ENCODE assay signal across 8 cellular contexts in genomic region chr17:73232587-73233373, GRCh38. TPM values are rescaled to one million over a fixed set of nuclear protein-coding genes. Genes with fewer than 3 reads are reported as not detected.
A peak's percentile ranks its signal among the peaks of the same experiment; 100 is the strongest.
DNase-seq lines count a peak whose midpoint lies in the region; ATAC-seq and TF ChIP-seq lines count a peak whose summit lies in the region.

No MANE protein-coding gene starts in this region.

- H3K9me3 Mint-ChIP-seq in activated T-cell treated with anti-CD3 and anti-CD28 coated beads, Interleukin-2, amount 50 U/mL, for 72 hours: no peaks in the 10 kb centered on the region

- peak overlapping the region; percentile 98 for H3K27ac Mint-ChIP-seq in activated T-cell treated with anti-CD3 and anti-CD28 coated beads, Interleukin-2, amount 50 U/mL, for 72 hours

- peak overlapping the region; percentile 86 to 93 for H3K4me3 Mint-ChIP-seq in activated T-cell treated with anti-CD3 and anti-CD28 coated beads, Interleukin-2, amount 50 U/mL, for 72 hours

- H3K27me3 Mint-ChIP-seq in activated T-cell treated with anti-CD3 and anti-CD28 coated beads, Interleukin-2, amount 50 U/mL, for 72 hours (ENCODE audit: low read depth): no peaks in the 10 kb centered on the region

- ATAC-seq in activated T-cell treated with anti-CD3 and anti-CD28 coated beads, Interleukin-2, amount 50 U/mL, for 72 hours (replicated peaks in 1 of 2): peak; percentile 50 to 52
- ATAC-seq in omental fat pad (ENCODE audit: low FRiP score): peak; percentile 22

- peaks cover 8 to 13% of the 10 kb centered on the region in 2 donors for H3K36me3 Mint-ChIP-seq in activated T-cell treated with anti-CD3 and anti-CD28 coated beads, Interleukin-2, amount 50 U/mL, for 72 hours (ENCODE audit: insufficient read depth in 2 of 2)

- no peak for TF ChIP-seq CTCF in omental fat pad (IDR thresholded peaks at IDR 0.05)

- peaks cover 62% of the 10 kb centered on the region for H3K4me1 Mint-ChIP-seq in activated T-cell treated with anti-CD3 and anti-CD28 coated beads, Interleukin-2, amount 50 U/mL, for 72 hours (ENCODE audit: low read depth)

- peak; percentile 65 to 75 for DNase-seq in NCI-H524 (lab: John Stamatoyannopoulos, UW)
- no peak for DNase-seq in NCI-H524 treated with DMSO at 0.1 percent for 48 hours (lab: John Stamatoyannopoulos, UW)
- DNase-seq in HCEC 1CT: peak; percentile 18
- DNase-seq in M059J (ENCODE audit: low read depth): peak; percentile 59
- peak; percentile 36 to 47 for DNase-seq in activated T-cell treated with anti-CD3 and anti-CD28 coated beads, Interleukin-2, amount 50 U/mL, for 72 hours
- DNase-seq in germinal center (ENCODE audit: low spot score): peak; percentile 51
- no peak for DNase-seq in omental fat pad (ENCODE audit: low spot score)
- DNase-seq in NCI-H446 treated with DMSO at 0.1 percent for 48 hours (lab: John Stamatoyannopoulos, UW): no peak

RNA-seq across cellular contexts. Expression of gene CPSF4L, which starts 28.9 kb away (rescaled TPM):
- not detected in 2 replicates for total RNA-seq in M059J (2014; rRNA removed; shearing (Covaris generic))
- total RNA-seq in activated T-cell treated with anti-CD3 and anti-CD28 coated beads, Interleukin-2, amount 50 U/mL, for 72 hours: not detected
- under 1 TPM in 1 of 4 donors, not detected in 3; 0.65 TPM for total RNA-seq in omental fat pad

RNA-seq across cellular contexts. Expression of gene COG1, which starts 39.9 kb away (rescaled TPM):
- total RNA-seq in M059J (2014; rRNA removed; shearing (Covaris generic)): 21.6 and 22.4 TPM in 2 replicates
- 10 to 100 TPM; 36.2 to 37.1 TPM for total RNA-seq in activated T-cell treated with anti-CD3 and anti-CD28 coated beads, Interleukin-2, amount 50 U/mL, for 72 hours
- 10 to 100 TPM; 17.0 to 40.5 (median 23.7) TPM for total RNA-seq in omental fat pad

Comparison
In these comparisons a context has a peak if more than half of its experiments do, and no peak if none do; other contexts are left out.
1. DNase-seq: peak in NCI-H524 (2 of 2), HCEC 1CT (single experiment), M059J (single experiment), activated T-cell treated with anti-CD3 and anti-CD28 coated beads, Interleukin-2, amount 50 U/mL, for 72 hours (2 of 2) and germinal center (single experiment); none in NCI-H524 treated with DMSO at 0.1 percent for 48 hours (single experiment), omental fat pad (single experiment) and NCI-H446 treated with DMSO at 0.1 percent for 48 hours (single experiment).